In the genomic region with DNA sequence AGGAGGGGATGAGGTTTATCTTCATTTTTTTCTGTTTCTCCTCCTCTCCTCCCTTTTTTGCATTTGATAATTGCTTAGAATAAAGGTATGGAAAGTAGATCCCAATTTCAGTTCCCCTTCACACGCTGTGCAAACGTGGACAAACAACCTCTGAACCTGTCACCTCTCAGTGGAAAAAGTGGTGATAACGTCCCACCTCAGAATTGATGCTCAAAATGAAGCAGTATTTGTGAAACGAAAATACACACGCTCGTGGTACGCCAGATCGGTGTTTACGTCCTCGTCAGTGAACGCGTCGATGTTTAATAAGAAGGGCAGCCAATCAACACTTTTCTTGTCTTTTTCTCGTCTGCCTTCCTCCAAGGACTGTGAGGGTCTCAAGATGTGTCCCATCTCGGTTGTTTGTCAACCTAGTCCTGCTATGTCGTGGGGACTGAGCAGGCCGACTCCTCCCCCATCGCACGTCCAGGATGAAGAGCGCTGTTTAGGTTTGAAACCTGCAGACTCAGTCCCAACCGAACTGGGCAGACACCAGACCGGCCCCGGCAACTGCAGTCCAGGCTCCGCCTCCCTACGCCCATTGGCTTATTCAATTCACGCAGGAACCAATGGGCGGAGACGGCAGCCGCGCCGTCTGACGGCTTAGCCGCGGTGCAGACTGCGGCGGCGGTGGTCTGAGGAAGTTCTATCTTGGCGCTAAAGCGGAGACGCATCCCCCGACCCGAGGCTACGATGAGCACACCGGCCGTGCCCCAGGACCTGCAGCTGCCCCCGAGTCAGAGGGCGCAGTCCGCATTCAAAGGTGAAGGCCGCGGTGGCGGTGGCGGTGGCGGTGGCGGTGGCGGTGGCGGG, we compare ENCODE assay signal across 8 cellular contexts. TPM values are rescaled to one million over a fixed set of nuclear protein-coding genes. Genes with fewer than 3 reads are reported as not detected.
DNase-seq lines count a peak whose midpoint lies in the region; ATAC-seq and TF ChIP-seq lines count a peak whose summit lies in the region.

A gene with protein sequence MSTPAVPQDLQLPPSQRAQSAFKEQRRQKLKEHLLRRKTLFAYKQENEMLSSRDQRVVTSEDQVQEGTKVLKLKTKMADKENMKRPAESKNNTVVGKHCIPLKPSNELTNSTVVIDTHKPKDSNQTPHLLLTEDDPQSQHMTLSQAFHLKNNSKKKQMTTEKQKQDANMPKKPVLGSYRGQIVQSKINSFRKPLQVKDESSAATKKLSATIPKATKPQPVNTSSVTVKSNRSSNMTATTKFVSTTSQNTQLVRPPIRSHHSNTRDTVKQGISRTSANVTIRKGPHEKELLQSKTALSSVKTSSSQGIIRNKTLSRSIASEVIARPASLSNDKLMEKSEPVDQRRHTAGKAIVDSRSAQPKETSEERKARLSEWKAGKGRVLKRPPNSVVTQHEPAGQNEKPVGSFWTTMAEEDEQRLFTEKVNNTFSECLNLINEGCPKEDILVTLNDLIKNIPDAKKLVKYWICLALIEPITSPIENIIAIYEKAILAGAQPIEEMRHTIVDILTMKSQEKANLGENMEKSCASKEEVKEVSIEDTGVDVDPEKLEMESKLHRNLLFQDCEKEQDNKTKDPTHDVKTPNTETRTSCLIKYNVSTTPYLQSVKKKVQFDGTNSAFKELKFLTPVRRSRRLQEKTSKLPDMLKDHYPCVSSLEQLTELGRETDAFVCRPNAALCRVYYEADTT (plus strand): TSS at position 654 of the 852 bp plus-strand sequence. CDS start 79 bp downstream, at position 733.

- peaks cover 20% of the 10 kb centered on the region for H3K4me1 Mint-ChIP-seq in WTC11
- peaks cover 24 to 32% of the 10 kb centered on the region in 2 donors for H3K4me1 Mint-ChIP-seq in immature natural killer cell

- peaks cover 6 to 71% (median 37%) of the 10 kb centered on the region in 6 donors for H3K4me1 ChIP-seq in spleen

- H3K27ac Mint-ChIP-seq in WTC11 (peak within 1 kb of the TSS; percentile 98), immature natural killer cell (peak within 1 kb of the TSS; percentile 95 to 100 (median 96))

- H3K27me3 ChIP-seq in AG04450 (ENCODE audit: control insufficient read depth, insufficient read depth, low read length) (no peaks in the 10 kb centered on the region), spleen (replicated peaks in 1 of 7) (no peaks in the 10 kb centered on the region)

- POLR2A ChIA-PET in AG04450 (lab: Yijun Ruan, JAX) = no interaction called here
- POLR2A ChIA-PET in WTC11 (lab: Charles Lee) = no interaction called here

- TF ChIP-seq CTCF in AG04450 (IDR thresholded peaks at IDR 0.05; ENCODE audit: low read depth, low read length) (no peak), WTC11 (IDR thresholded peaks at IDR 0.05) (no peak), spleen (IDR thresholded peaks at IDR 0.05 in 8 of 11, conservative IDR thresholded peaks at IDR 0.05 in 3 of 11) (peak in 4 of 11 experiments; percentile 31 to 50 (median 34))

- H3K4me3 Mint-ChIP-seq in WTC11 (peak within 1 kb of the TSS; percentile 92), immature natural killer cell (peak within 1 kb of the TSS; percentile 89 to 99 (median 95))

- ATAC-seq in GM18909 (IDR thresholded peaks at IDR 0.05; ENCODE audit: poor library complexity, unreplicated experiment) (peak; percentile 81), HG03175 (IDR thresholded peaks at IDR 0.05; ENCODE audit: unreplicated experiment) (peak; percentile 76), WTC11 (peak; percentile 91)

- DNase-seq in AG04450 (ENCODE audit: low read depth, low spot score) = peak; percentile 84
- peak; percentile 94 for DNase-seq in NCI-H226
- DNase-seq in WTC11 (ENCODE audit: low spot score) = peak; percentile 93
- DNase-seq in caudate nucleus (lab: John Stamatoyannopoulos, UW) = peak; percentile 23 to 96 (median 87)
- peak; percentile 95 to 96 (median 96) for DNase-seq in immature natural killer cell
- peak; percentile 98 for DNase-seq in spleen

- H3K36me3 ChIP-seq in spleen = peaks cover 0 to 34% (median 7%) of the 10 kb centered on the region in 6 donors

- H3K9me3 Mint-ChIP-seq in WTC11 = no peaks in the 10 kb centered on the region
- H3K9me3 Mint-ChIP-seq in immature natural killer cell = no peaks in the 10 kb centered on the region

- H3K27ac ChIP-seq in AG04450 (ENCODE audit: low read depth, low read length) (peak within 1 kb of the TSS; percentile 77), caudate nucleus (ENCODE audit: low read depth, low read length) (peak within 1 kb of the TSS; percentile 85), spleen (peak within 1 kb of the TSS; percentile 87 to 99 (median 95))

- H3K36me3 Mint-ChIP-seq in WTC11 (peaks cover 29% of the 10 kb centered on the region), immature natural killer cell (peaks cover 0 to 3% (median 0%) of the 10 kb centered on the region in 3 donors)

- peak in 1 of 3 donors; percentile 83 for TF ChIP-seq POLR2A in spleen (IDR thresholded peaks at IDR 0.05)

- H3K9me3 ChIP-seq in AG04450 (ENCODE audit: control insufficient read depth, insufficient read depth, low read length) (no peaks in the 10 kb centered on the region), spleen (no peaks in the 10 kb centered on the region)

- CTCF ChIA-PET in AG04450 (lab: Charles Lee) (no interaction called here), WTC11 (lab: Charles Lee) (no interaction called here)

- H3K4me3 ChIP-seq in AG04450 (ENCODE audit: low read depth, low read length) (peak within 1 kb of the TSS; percentile 93), spleen (peak within 1 kb of the TSS; percentile 67 to 91 (median 70))

- intact Hi-C loops in spleen (cut with DNase I; ENCODE audit: low total_unique reads) = loop anchor here (10.0 kb wide), 3 partner anchors 110 to 440 kb away; a partner anchor contains a TSS

- H3K27me3 Mint-ChIP-seq in WTC11 (ENCODE audit: low read depth) (no peaks in the 10 kb centered on the region), immature natural killer cell (ENCODE audit: low read depth in 3 of 3) (peaks cover 7 to 22% (median 19%) of the 10 kb centered on the region in 3 donors)

- WGBS in spleen, 5 donors = 0 to 1% (median 0%) methylated on average over 44 to 56 of the region's 56 CpGs

TF ChIP-seq in WTC11, 78 proteins besides CTCF, POLR2A, EP300 and RAD21 (continues in another document):
- TF ChIP-seq JAZF1 (CRISPR knock-in tag; IDR thresholded peaks at IDR 0.05) (no peak), NR2C2 (CRISPR knock-in tag; IDR thresholded peaks at IDR 0.05) (no peak), CREB1 (CRISPR knock-in tag; IDR thresholded peaks at IDR 0.05) (no peak; the same call in 1 of the 2 replicates), GTF2I (CRISPR knock-in tag; conservative IDR thresholded peaks at IDR 0.05) (no peak), HMGA2 (CRISPR knock-in tag; IDR thresholded peaks at IDR 0.05) (no peak), SMAD3 (CRISPR knock-in tag; IDR thresholded peaks at IDR 0.05; ENCODE audit: borderline replicate concordance) (peak; percentile 69; the same call in 1 of the 2 replicates), ZNF671 (CRISPR knock-in tag; IDR thresholded peaks at IDR 0.05) (no peak), FOXK1 (CRISPR knock-in tag; IDR thresholded peaks at IDR 0.05) (peak; percentile 88), TEAD4 (CRISPR knock-in tag; IDR thresholded peaks at IDR 0.05) (no peak), ZNF138 (CRISPR knock-in tag; conservative IDR thresholded peaks at IDR 0.05) (no peak), ESRRA (CRISPR knock-in tag; IDR thresholded peaks at IDR 0.05; ENCODE audit: borderline replicate concordance) (peak; percentile 73; the same call in 1 of the 2 replicates), ETV6 (CRISPR knock-in tag; IDR thresholded peaks at IDR 0.05) (peak; percentile 63; the same call in 1 of the 2 replicates)
- TF ChIP-seq, protein P1, sequence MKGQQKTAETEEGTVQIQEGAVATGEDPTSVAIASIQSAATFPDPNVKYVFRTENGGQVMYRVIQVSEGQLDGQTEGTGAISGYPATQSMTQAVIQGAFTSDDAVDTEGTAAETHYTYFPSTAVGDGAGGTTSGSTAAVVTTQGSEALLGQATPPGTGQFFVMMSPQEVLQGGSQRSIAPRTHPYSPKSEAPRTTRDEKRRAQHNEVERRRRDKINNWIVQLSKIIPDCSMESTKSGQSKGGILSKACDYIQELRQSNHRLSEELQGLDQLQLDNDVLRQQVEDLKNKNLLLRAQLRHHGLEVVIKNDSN (CRISPR knock-in tag; IDR thresholded peaks at IDR 0.05) = no peak
- TF ChIP-seq, protein P2, sequence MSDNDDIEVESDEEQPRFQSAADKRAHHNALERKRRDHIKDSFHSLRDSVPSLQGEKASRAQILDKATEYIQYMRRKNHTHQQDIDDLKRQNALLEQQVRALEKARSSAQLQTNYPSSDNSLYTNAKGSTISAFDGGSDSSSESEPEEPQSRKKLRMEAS (CRISPR knock-in tag; IDR thresholded peaks at IDR 0.05) = peak; percentile 9; the same call in 1 of the 2 replicates
- TF ChIP-seq, protein P3, sequence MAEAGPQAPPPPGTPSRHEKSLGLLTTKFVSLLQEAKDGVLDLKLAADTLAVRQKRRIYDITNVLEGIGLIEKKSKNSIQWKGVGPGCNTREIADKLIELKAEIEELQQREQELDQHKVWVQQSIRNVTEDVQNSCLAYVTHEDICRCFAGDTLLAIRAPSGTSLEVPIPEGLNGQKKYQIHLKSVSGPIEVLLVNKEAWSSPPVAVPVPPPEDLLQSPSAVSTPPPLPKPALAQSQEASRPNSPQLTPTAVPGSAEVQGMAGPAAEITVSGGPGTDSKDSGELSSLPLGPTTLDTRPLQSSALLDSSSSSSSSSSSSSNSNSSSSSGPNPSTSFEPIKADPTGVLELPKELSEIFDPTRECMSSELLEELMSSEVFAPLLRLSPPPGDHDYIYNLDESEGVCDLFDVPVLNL (CRISPR knock-in tag; IDR thresholded peaks at IDR 0.05; ENCODE audit: borderline replicate concordance, low read depth) = no peak
- TF ChIP-seq, protein P4, sequence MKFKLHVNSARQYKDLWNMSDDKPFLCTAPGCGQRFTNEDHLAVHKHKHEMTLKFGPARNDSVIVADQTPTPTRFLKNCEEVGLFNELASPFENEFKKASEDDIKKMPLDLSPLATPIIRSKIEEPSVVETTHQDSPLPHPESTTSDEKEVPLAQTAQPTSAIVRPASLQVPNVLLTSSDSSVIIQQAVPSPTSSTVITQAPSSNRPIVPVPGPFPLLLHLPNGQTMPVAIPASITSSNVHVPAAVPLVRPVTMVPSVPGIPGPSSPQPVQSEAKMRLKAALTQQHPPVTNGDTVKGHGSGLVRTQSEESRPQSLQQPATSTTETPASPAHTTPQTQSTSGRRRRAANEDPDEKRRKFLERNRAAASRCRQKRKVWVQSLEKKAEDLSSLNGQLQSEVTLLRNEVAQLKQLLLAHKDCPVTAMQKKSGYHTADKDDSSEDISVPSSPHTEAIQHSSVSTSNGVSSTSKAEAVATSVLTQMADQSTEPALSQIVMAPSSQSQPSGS (CRISPR knock-in tag; IDR thresholded peaks at IDR 0.05; ENCODE audit: borderline replicate concordance, low read depth) = no peak

RNA-seq across cellular contexts. Expression of the gene that starts here (rescaled TPM):
- polyA plus RNA-seq in AG04450 (2011; rRNA removed) = 14.3 and 18.2 TPM in 2 replicates
- polyA minus RNA-seq in AG04450 (2011; rRNA and poly(A)+ RNA removed) = 7.0 and 13.3 TPM in 2 replicates
- total RNA-seq in WTC11 (2021) = 53.0 to 59.0 TPM (median 56.0 TPM) in 3 replicates
- polyA plus RNA-seq in immature natural killer cell = 1 to 10 TPM; 3.8 to 7.2 (median 5.0) TPM
- total RNA-seq in spleen = 10 to 100 TPM; 13.9 to 24.7 (median 21.9) TPM
- 10 to 100 TPM in 1 of 3 donors, 1 to 10 TPM in 2; 4.7 to 10.4 (median 6.1) TPM for polyA plus RNA-seq in spleen

Comparison
In these comparisons a context has a peak if more than half of its experiments do, and no peak if none do; other contexts are left out.
1. Peak in every context shown above with its lines: DNase-seq, ATAC-seq, H3K4me3 ChIP-seq and H3K27ac ChIP-seq.